ENCODE assay signal across 8 cellular contexts in genomic region chr5:59126665-59127354, GRCh38.
A peak's percentile ranks its signal among the peaks of the same experiment; 100 is the strongest.
DNase-seq lines count a peak whose midpoint lies in the region; ATAC-seq and TF ChIP-seq lines count a peak whose summit lies in the region.

No MANE protein-coding gene starts in this region.

- H3K4me3 ChIP-seq in GM12865 (ENCODE audit: low read depth, low read length) (peak overlapping the region; percentile 34), skin epidermis (peak overlapping the region in 4 of 7 experiments; percentile 6 to 21 (median 17))

- DNase-seq in GM12865 (ENCODE audit: low read depth) (no peak), globus pallidus (ENCODE audit: low spot score) (peak; percentile 15)
- DNase-seq in activated CD4-positive, alpha-beta T cell treated with anti-CD3 and anti-CD28 coated beads, Interleukin-2, amount 50 U/mL, for 48 hours, result no peak
- no peak for DNase-seq in stimulated activated CD4-positive, alpha-beta T cell treated with anti-CD3 and anti-CD28 coated beads, Interleukin-4, amount 100 ng/mL, for 4 hours

- peak; percentile 55 for ATAC-seq in SK-N-SH treated with all-trans-retinoic acid at 6 μM for 48 hours
- no peak for ATAC-seq in GM18873 (IDR thresholded peaks at IDR 0.05; ENCODE audit: low FRiP score, unreplicated experiment)
- no peak for ATAC-seq in GM21723 (IDR thresholded peaks at IDR 0.05; ENCODE audit: unreplicated experiment)

- peak overlapping the region in 18 of 21 experiments; percentile 3 to 85 (median 74) for H3K27ac ChIP-seq in skin epidermis

- TF ChIP-seq CTCF in GM12865 (IDR thresholded peaks at IDR 0.05; ENCODE audit: insufficient read depth, low read depth, low read length, missing control alignments), result no peak

TF ChIP-seq in SK-N-SH treated with all-trans-retinoic acid at 6 μM for 48 hours, 23 proteins besides CTCF, POLR2A, EP300 and RAD21:
- peak; percentile 58 for TF ChIP-seq ISL1 (CRISPR knock-in tag; IDR thresholded peaks at IDR 0.05)
- no peak for TF ChIP-seq POU6F1 (CRISPR knock-in tag; IDR thresholded peaks at IDR 0.05; ENCODE audit: borderline replicate concordance, low read depth)
- no peak for TF ChIP-seq RARB (CRISPR knock-in tag; IDR thresholded peaks at IDR 0.05)
- TF ChIP-seq PATZ1 (CRISPR knock-in tag; IDR thresholded peaks at IDR 0.05; ENCODE audit: borderline replicate concordance), result no peak
